8 cellular contexts compared by ENCODE assay signal in the genomic region with DNA sequence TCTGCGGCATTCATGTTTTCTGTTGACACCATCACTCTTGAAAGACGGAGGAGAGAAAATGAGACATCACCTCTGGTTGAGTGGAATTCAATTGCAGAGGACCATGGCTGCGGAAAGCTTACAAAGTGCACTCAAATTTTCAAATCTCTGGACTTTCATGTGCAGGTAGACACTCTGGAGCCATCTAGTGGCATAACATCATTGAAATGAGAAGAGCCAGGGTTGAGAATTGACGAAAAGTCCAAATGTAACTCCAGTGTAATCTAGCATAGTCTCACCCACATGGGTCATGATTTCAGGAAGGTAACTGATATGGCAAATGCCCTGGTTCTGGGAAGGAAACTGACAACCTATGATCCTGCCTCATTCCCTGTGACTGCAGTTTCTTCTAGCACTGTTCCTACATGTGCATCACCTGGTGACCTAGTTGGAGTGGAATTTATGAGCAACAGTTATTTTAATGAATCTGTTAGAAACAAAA.
A peak's percentile ranks its signal among the peaks of the same experiment; 100 is the strongest.
DNase-seq lines count a peak whose midpoint lies in the region; ATAC-seq, FAIRE-seq and TF ChIP-seq lines count a peak whose summit lies in the region.

No MANE protein-coding gene starts in this region.

- WGBS in GM12878 (ENCODE audit: insufficient coverage, insufficient replicate concordance, low lambda C conversion rate, missing lambda C conversion rate) = 25% methylated on average over 4 of the region's 4 CpGs
- WGBS in psoas muscle, 3 donors = 43 to 52% (median 43%) methylated on average over 4 of the region's 4 CpGs

- ATAC-seq in GM12878 (peak; percentile 76), HG03469 (IDR thresholded peaks at IDR 0.05; ENCODE audit: unreplicated experiment) (no peak), psoas muscle (no peak)

- peak; percentile 79 for FAIRE-seq in GM12878 (lab: Jason Lieb, UNC)

- no peaks in the 10 kb centered on the region for H3K79me2 ChIP-seq in GM12878 (ENCODE audit: control insufficient read depth, insufficient read depth, low read length)

- H3K9me3 Mint-ChIP-seq in mesothelial cell of epicardium = no peaks in the 10 kb centered on the region

- H3K27ac ChIP-seq in GM12878 (ENCODE audit: control insufficient read depth, insufficient read depth) (no peak overlapping the region), psoas muscle (no peak overlapping the region)

- no peaks in the 10 kb centered on the region for H4K20me1 ChIP-seq in GM12878 (ENCODE audit: control insufficient read depth, insufficient read depth)

- in situ Hi-C loops in GM12878 (cut with MboI) = loop anchor here (25.0 kb wide), 1 partner anchor 642 kb away; no protein-coding TSS in a partner anchor

- H3K4me2 ChIP-seq in GM12878 (ENCODE audit: control insufficient read depth, insufficient read depth) = no peak overlapping the region

- H3K36me3 Mint-ChIP-seq in mesothelial cell of epicardium = no peaks in the 10 kb centered on the region

- H3K27me3 ChIP-seq in GM12878 (replicated peaks in 1 of 2; ENCODE audit: control insufficient read depth in 2 of 2, insufficient read depth in 2 of 2, low read length in 1 of 2) = no peaks in the 10 kb centered on the region
- H3K27me3 ChIP-seq in psoas muscle (ENCODE audit: insufficient read depth in 3 of 3, low read length in 2 of 3) = no peaks in the 10 kb centered on the region

- no TSS peak for BruUV-seq in GM12878 (replicated peaks; lab: Mats Ljungman, UMichigan)

- peak; percentile 74 for TF ChIP-seq RAD21 in GM12878 (IDR thresholded peaks at IDR 0.05; ENCODE audit: insufficient read depth, low read depth, low read length)

- POLR2A ChIA-PET in GM12878 (lab: Charles Lee) = interaction anchor here (1.0 to 1.7 kb wide), 2 partner anchors 69 to 170 kb away, joined by 4 to 5 read pairs; no protein-coding TSS in a partner anchor

- CTCF ChIA-PET in GM12878 (lab: Yijun Ruan, JAX) = interaction anchor here (0.6 to 6.4 kb wide), 66 partner anchors 8 to 1636 kb away, joined by 3 to 86 read pairs (median 5); a partner anchor contains a TSS

- no peak for TF ChIP-seq POLR2A in GM12878 (IDR thresholded peaks at IDR 0.05; ENCODE audit: low read depth, low read length)

- no peak overlapping the region for H3K4me3 Mint-ChIP-seq in mesothelial cell of epicardium

- DNase-seq in NCI-H510A treated with DMSO at 0.1 percent for 48 hours (lab: John Stamatoyannopoulos, UW) (peak; percentile 0), NCI-H510A (lab: John Stamatoyannopoulos, UW) (no peak), MV-4-11 (lab: John Stamatoyannopoulos, UW) (peak; percentile 19), GM12878 (ENCODE audit: low read depth, low spot score) (no peak), mesothelial cell of epicardium (ENCODE audit: low spot score in 2 of 2, unreplicated experiment in 2 of 2) (no peak), psoas muscle (no peak)
- no peak for DNase-seq in activated CD4-positive, alpha-beta T cell treated with anti-CD3 and anti-CD28 coated beads for 1 hour

- H3K9me3 ChIP-seq in GM12878 (replicated peaks; ENCODE audit: control insufficient read depth, insufficient read depth, low read length) = no peaks in the 10 kb centered on the region
- H3K9me3 ChIP-seq in psoas muscle = no peaks in the 10 kb centered on the region

- intact Hi-C loops in GM12878 (cut with micrococcal nuclease; ENCODE audit: unreplicated experiment) (loop anchor here (2.0 to 10.0 kb wide), 2 partner anchors 168 to 1534 kb away; no protein-coding TSS in a partner anchor), psoas muscle (cut with DNase I) (no loop called here)

- H3K4me1 Mint-ChIP-seq in mesothelial cell of epicardium = peaks cover 18% of the 10 kb centered on the region

- no peaks in the 10 kb centered on the region for H3K27me3 Mint-ChIP-seq in mesothelial cell of epicardium (ENCODE audit: low read depth)

- RAD21 ChIA-PET in GM12878 (lab: Charles Lee; ENCODE audit: unreplicated experiment) = interaction anchor here (0.6 to 3.9 kb wide), 40 partner anchors 10 to 1633 kb away, joined by 3 to 43 read pairs (median 4); a partner anchor contains a TSS

- no peak overlapping the region for H3K9ac ChIP-seq in GM12878 (ENCODE audit: control insufficient read depth, insufficient read depth, low read length)

- no peak overlapping the region for H3K27ac Mint-ChIP-seq in mesothelial cell of epicardium

- H3K4me1 ChIP-seq in GM12878 (ENCODE audit: control insufficient read depth, insufficient read depth, low read length) (no peaks in the 10 kb centered on the region), psoas muscle (no peaks in the 10 kb centered on the region)

- H3K36me3 ChIP-seq in GM12878 (ENCODE audit: control insufficient read depth in 2 of 2, insufficient read depth in 2 of 2, low read length in 1 of 2) (no peaks in the 10 kb centered on the region), psoas muscle (ENCODE audit: insufficient read depth in 1 of 2, low read depth in 1 of 2) (no peaks in the 10 kb centered on the region)

- SMC1A ChIA-PET in GM12878 (lab: Charles Lee; ENCODE audit: uncharacterized antibody, unreplicated experiment) = interaction anchor here (0.6 to 7.3 kb wide), 48 partner anchors 8 to 1693 kb away, joined by 3 to 65 read pairs (median 4); no protein-coding TSS in a partner anchor

- TF ChIP-seq CTCF in GM12878 (IDR thresholded peaks at IDR 0.05 in 2 of 3, conservative IDR thresholded peaks at IDR 0.05 in 1 of 3; ENCODE audit: control insufficient read depth in 2 of 3, extremely low read depth in 1 of 3, insufficient read depth in 1 of 3, low read depth in 3 of 3, low read length in 3 of 3) (peak; percentile 41 to 61 (median 59); a peak in 5 of 6 replicates), mesothelial cell of epicardium (IDR thresholded peaks at IDR 0.05; ENCODE audit: unreplicated experiment) (peak; percentile 28), psoas muscle (IDR thresholded peaks at IDR 0.05) (no peak)

- TF ChIP-seq EP300 in GM12878 (IDR thresholded peaks at IDR 0.05; ENCODE audit: borderline replicate concordance in 1 of 2, control insufficient read depth in 1 of 2, low read depth in 2 of 2, low read length in 2 of 2) = no peak

- no peak overlapping the region for H2AFZ ChIP-seq in GM12878 (ENCODE audit: control insufficient read depth, low read depth, low read length)

- H3K4me3 ChIP-seq in GM12878 (no peak overlapping the region), psoas muscle (no peak overlapping the region)

TF ChIP-seq in GM12878, 131 proteins besides CTCF, POLR2A, EP300 and RAD21:
- TF ChIP-seq, protein P1, sequence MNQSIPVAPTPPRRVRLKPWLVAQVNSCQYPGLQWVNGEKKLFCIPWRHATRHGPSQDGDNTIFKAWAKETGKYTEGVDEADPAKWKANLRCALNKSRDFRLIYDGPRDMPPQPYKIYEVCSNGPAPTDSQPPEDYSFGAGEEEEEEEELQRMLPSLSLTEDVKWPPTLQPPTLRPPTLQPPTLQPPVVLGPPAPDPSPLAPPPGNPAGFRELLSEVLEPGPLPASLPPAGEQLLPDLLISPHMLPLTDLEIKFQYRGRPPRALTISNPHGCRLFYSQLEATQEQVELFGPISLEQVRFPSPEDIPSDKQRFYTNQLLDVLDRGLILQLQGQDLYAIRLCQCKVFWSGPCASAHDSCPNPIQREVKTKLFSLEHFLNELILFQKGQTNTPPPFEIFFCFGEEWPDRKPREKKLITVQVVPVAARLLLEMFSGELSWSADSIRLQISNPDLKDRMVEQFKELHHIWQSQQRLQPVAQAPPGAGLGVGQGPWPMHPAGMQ (IDR thresholded peaks at IDR 0.05; ENCODE audit: borderline replicate concordance) = no peak
- peak; percentile 61; the same call in 1 of the 2 replicates for TF ChIP-seq SMC3 (IDR thresholded peaks at IDR 0.05; ENCODE audit: borderline replicate concordance, low read length)

Comparison
In these comparisons a context has a peak if more than half of its experiments do, and no peak if none do; other contexts are left out.
1. DNase-seq: peak in NCI-H510A treated with DMSO at 0.1 percent for 48 hours (single experiment) and MV-4-11 (single experiment); none in NCI-H510A (single experiment), GM12878 (single experiment), mesothelial cell of epicardium (0 of 2), psoas muscle (0 of 2) and activated CD4-positive, alpha-beta T cell treated with anti-CD3 and anti-CD28 coated beads for 1 hour (single experiment).